9 cellular contexts compared by ENCODE assay signal in the genomic region with DNA sequence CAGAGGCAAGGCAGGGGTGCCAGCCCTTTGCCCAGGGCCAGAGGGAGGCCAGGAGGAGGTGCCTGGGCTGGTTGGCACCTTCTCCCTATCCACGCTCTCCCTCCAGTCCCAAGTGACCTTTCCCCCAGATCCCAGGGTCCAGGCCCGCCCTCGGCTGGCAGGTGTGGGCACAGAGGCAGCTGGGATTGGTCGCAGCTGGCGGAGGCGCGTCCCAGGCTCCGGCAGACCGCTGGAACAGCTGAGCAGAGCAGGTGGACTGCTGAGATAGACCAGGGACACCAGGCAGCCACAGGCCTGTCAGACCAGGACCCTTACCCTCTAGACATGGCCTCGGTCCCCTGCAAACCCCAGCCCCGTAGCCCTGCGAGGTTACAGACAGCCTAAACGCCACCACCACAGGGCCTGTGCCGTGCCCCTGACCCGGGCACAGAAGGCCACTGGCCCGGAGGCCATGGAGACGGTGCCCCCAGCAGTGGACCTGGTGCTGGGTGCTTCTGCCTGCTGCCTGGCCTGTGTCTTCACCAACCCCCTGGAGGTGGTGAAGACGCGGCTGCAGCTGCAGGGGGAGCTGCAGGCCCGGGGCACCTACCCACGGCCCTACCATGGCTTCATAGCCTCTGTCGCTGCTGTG. TPM values are rescaled to one million over a fixed set of nuclear protein-coding genes. Genes with fewer than 3 reads are reported as not detected.
A peak's percentile ranks its signal among the peaks of the same experiment; 100 is the strongest.
DNase-seq lines count a peak whose midpoint lies in the region; ATAC-seq and TF ChIP-seq lines count a peak whose summit lies in the region.
"Had no signal": no experiment of that assay in that cellular context is flagged by ENCODE, and none has a peak within 500 bp of the region (broad histone marks: within the 10 kb centered on the region; RNA-seq: fewer than 3 reads in every experiment).

A gene (plus strand): TSS at position 224 of the 631 bp plus-strand sequence. CDS start 228 bp downstream, at position 452.

- peak within 1 kb of the TSS; percentile 52 for H3K27ac ChIP-seq in layer of hippocampus (ENCODE audit: low read depth, low read length)
- peak within 1 kb of the TSS; percentile 70 to 74 for H3K27ac ChIP-seq in thoracic aorta
- H3K27ac ChIP-seq in neural progenitor cell = no peak within 1 kb of the TSS
- H3K27ac ChIP-seq: A549 had no signal

- no peak within 1 kb of the TSS for H2AFZ ChIP-seq in neural progenitor cell (replicated peaks)

- H3K4me3 Mint-ChIP-seq in WTC11 = no peak within 1 kb of the TSS
- H3K4me3 Mint-ChIP-seq in neural progenitor cell = no peak within 1 kb of the TSS

- H3K9ac ChIP-seq in neural progenitor cell = no peak within 1 kb of the TSS

- H3K9me3 ChIP-seq in thoracic aorta (no peaks in the 10 kb centered on the region), neural progenitor cell (ENCODE audit: low read depth) (no peaks in the 10 kb centered on the region)
- H3K9me3 ChIP-seq: A549 had no signal

- H3K27me3 Mint-ChIP-seq in WTC11 (ENCODE audit: low read depth) (no peaks in the 10 kb centered on the region), neural progenitor cell (ENCODE audit: insufficient read depth, low read depth) (peaks cover 3% of the 10 kb centered on the region)

- POLR2A ChIA-PET in WTC11 (lab: Charles Lee) = no interaction called here

- H3K4me1 ChIP-seq in thoracic aorta (ENCODE audit: control insufficient read depth in 1 of 2, low read depth in 2 of 2) (peaks cover 16 to 54% of the 10 kb centered on the region in 2 donors), neural progenitor cell (peaks cover 4% of the 10 kb centered on the region)
- H3K4me1 ChIP-seq: A549 had no signal

- peaks cover 4% of the 10 kb centered on the region for H3F3A ChIP-seq in neural progenitor cell (ENCODE audit: low read depth)

- H3K79me2 ChIP-seq in neural progenitor cell (ENCODE audit: low read depth) = no peaks in the 10 kb centered on the region

- H3K4me1 Mint-ChIP-seq in WTC11 (peaks cover 2% of the 10 kb centered on the region), neural progenitor cell (peaks cover 17% of the 10 kb centered on the region)

- no peak within 1 kb of the TSS for H3K27ac Mint-ChIP-seq in WTC11
- H3K27ac Mint-ChIP-seq in neural progenitor cell = no peak within 1 kb of the TSS

- H4K20me1 ChIP-seq in neural progenitor cell (ENCODE audit: low read depth) = no peaks in the 10 kb centered on the region

- CTCF ChIA-PET in WTC11 (lab: Charles Lee) = interaction anchor here (0.7 to 1.1 kb wide), 3 partner anchors 13 to 55 kb away, joined by 3 read pairs; no protein-coding TSS in a partner anchor

- peak; percentile 19 for ATAC-seq in WTC11
- no peak for ATAC-seq in thoracic aorta (ENCODE audit: insufficient number of reproducible peaks, low FRiP score, low read depth)
- no peak for ATAC-seq in HG02840 (IDR thresholded peaks at IDR 0.05; ENCODE audit: low FRiP score, unreplicated experiment)
- ATAC-seq in HG03378 (IDR thresholded peaks at IDR 0.05; ENCODE audit: unreplicated experiment) = no peak

- no peak within 1 kb of the TSS for H3K4me2 ChIP-seq in neural progenitor cell
- H3K4me2 ChIP-seq: A549 had no signal

- DNase-seq in NCI-H1436 (lab: John Stamatoyannopoulos, UW) (peak; percentile 14), NCI-H1436 treated with DMSO at 0.1 percent for 48 hours (lab: John Stamatoyannopoulos, UW) (no peak), WTC11 (ENCODE audit: low spot score) (peak; percentile 41), thoracic aorta (ENCODE audit: low spot score) (no peak), neural progenitor cell (ENCODE audit: low spot score) (no peak)

- peaks cover 3% of the 10 kb centered on the region; the same call in 1 of the 2 replicates for H3K36me3 Mint-ChIP-seq in WTC11
- H3K36me3 Mint-ChIP-seq in neural progenitor cell = peaks cover 3% of the 10 kb centered on the region

- no peak for TF ChIP-seq CTCF in WTC11 (IDR thresholded peaks at IDR 0.05)
- peak; percentile 23 for TF ChIP-seq CTCF in thoracic aorta (IDR thresholded peaks at IDR 0.05)
- TF ChIP-seq CTCF in neural progenitor cell (IDR thresholded peaks at IDR 0.05) = no peak

- no peaks in the 10 kb centered on the region for H3K27me3 ChIP-seq in layer of hippocampus (ENCODE audit: control insufficient read depth, insufficient read depth, low read length)
- H3K27me3 ChIP-seq in thoracic aorta (replicated peaks; ENCODE audit: insufficient read depth) = no peaks in the 10 kb centered on the region
- no peaks in the 10 kb centered on the region for H3K27me3 ChIP-seq in neural progenitor cell

- no peak within 1 kb of the TSS for H3K4me3 ChIP-seq in thoracic aorta
- H3K4me3 ChIP-seq in neural progenitor cell = no peak within 1 kb of the TSS
- H3K4me3 ChIP-seq: A549 had no signal

- H3K36me3 ChIP-seq in thoracic aorta (peaks cover 36% of the 10 kb centered on the region), neural progenitor cell (no peaks in the 10 kb centered on the region)

- H3K9me3 Mint-ChIP-seq in WTC11 (no peaks in the 10 kb centered on the region), neural progenitor cell (no peaks in the 10 kb centered on the region)

TF ChIP-seq in WTC11, 78 proteins besides CTCF, POLR2A, EP300 and RAD21:
- TF ChIP-seq CBFB (CRISPR knock-in tag; IDR thresholded peaks at IDR 0.05; ENCODE audit: low read depth) = no peak
- TF ChIP-seq, protein P1, sequence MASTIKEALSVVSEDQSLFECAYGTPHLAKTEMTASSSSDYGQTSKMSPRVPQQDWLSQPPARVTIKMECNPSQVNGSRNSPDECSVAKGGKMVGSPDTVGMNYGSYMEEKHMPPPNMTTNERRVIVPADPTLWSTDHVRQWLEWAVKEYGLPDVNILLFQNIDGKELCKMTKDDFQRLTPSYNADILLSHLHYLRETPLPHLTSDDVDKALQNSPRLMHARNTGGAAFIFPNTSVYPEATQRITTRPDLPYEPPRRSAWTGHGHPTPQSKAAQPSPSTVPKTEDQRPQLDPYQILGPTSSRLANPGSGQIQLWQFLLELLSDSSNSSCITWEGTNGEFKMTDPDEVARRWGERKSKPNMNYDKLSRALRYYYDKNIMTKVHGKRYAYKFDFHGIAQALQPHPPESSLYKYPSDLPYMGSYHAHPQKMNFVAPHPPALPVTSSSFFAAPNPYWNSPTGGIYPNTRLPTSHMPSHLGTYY (CRISPR knock-in tag; IDR thresholded peaks at IDR 0.05) = no peak
- TF ChIP-seq ZNF423 (CRISPR knock-in tag; IDR thresholded peaks at IDR 0.05) = no peak
- TF ChIP-seq SMAD3 (CRISPR knock-in tag; IDR thresholded peaks at IDR 0.05; ENCODE audit: borderline replicate concordance) = no peak
- TF ChIP-seq FOXK1 (CRISPR knock-in tag; IDR thresholded peaks at IDR 0.05) = no peak
- no peak for TF ChIP-seq CREM (CRISPR knock-in tag; IDR thresholded peaks at IDR 0.05)
- TF ChIP-seq ZNF263 (CRISPR knock-in tag; IDR thresholded peaks at IDR 0.05; ENCODE audit: low read depth) = no peak
- TF ChIP-seq, protein P2, sequence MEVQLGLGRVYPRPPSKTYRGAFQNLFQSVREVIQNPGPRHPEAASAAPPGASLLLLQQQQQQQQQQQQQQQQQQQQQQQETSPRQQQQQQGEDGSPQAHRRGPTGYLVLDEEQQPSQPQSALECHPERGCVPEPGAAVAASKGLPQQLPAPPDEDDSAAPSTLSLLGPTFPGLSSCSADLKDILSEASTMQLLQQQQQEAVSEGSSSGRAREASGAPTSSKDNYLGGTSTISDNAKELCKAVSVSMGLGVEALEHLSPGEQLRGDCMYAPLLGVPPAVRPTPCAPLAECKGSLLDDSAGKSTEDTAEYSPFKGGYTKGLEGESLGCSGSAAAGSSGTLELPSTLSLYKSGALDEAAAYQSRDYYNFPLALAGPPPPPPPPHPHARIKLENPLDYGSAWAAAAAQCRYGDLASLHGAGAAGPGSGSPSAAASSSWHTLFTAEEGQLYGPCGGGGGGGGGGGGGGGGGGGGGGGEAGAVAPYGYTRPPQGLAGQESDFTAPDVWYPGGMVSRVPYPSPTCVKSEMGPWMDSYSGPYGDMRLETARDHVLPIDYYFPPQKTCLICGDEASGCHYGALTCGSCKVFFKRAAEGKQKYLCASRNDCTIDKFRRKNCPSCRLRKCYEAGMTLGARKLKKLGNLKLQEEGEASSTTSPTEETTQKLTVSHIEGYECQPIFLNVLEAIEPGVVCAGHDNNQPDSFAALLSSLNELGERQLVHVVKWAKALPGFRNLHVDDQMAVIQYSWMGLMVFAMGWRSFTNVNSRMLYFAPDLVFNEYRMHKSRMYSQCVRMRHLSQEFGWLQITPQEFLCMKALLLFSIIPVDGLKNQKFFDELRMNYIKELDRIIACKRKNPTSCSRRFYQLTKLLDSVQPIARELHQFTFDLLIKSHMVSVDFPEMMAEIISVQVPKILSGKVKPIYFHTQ (CRISPR knock-in tag; IDR thresholded peaks at IDR 0.05) = no peak
- TF ChIP-seq MXD4 (CRISPR knock-in tag; IDR thresholded peaks at IDR 0.05; ENCODE audit: borderline replicate concordance) = no peak
- TF ChIP-seq ZNF671 (CRISPR knock-in tag; IDR thresholded peaks at IDR 0.05) = no peak

RNA-seq across cellular contexts. Expression of the gene that starts here (rescaled TPM):
- total RNA-seq in WTC11 (2021) = 0.82 to 2.0 TPM (median 1.1 TPM) in 3 replicates
- total RNA-seq in thoracic aorta = 1 to 10 TPM; 2.4 to 7.5 TPM
- total RNA-seq in neural progenitor cell (ENCODE audit: low replicate concordance) = 0.34 and 2.2 TPM in 2 replicates

Comparison
In these comparisons a context has a peak if more than half of its experiments do, and no peak if none do; other contexts are left out.
1. DNase-seq: peak in NCI-H1436 (single experiment) and WTC11 (single experiment); none in NCI-H1436 treated with DMSO at 0.1 percent for 48 hours (single experiment), thoracic aorta (single experiment) and neural progenitor cell (single experiment).